In the genomic region with DNA sequence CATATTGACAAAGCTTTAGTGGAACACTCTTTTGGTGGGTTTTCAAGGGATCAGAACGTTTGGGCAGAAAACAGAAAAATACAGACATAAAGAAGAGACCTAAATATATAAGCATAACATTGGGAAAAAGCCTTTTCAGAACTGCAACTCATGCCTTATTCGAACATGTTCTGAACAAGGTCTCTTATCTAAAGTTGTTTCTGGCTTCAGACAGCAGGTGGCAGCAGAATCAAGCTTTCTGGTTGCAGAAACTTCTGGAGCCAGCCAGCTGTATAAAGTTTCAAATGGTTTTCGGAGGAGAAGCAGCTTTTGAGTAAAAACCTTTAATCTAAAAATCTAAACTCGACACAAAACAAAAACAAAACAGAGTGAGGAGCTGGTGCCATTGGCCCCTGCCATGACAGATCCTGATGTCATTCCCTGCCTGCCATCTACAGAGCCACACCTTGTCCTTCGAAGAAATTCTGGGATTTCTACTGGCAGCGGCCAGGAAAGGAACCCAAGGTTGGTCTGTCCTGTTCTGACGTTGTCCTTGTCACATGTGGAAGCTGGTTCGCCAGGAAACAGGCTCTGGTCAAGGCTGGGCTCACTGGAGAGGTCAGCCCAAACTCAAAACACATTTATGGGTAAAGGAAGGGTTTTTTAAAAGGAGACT, we compare ENCODE assay signal across 8 cellular contexts. TPM values are rescaled to one million over a fixed set of nuclear protein-coding genes. Genes with fewer than 3 reads are reported as not detected.
DNase-seq lines count a peak whose midpoint lies in the region; ATAC-seq, FAIRE-seq and TF ChIP-seq lines count a peak whose summit lies in the region.
"Not testable (repeated sequence)": the region's sequence is repeated elsewhere in the genome, so short reads cannot be mapped to it uniquely, and the experiment has no call there.

No MANE protein-coding gene starts in this region.

- H3K9me3 Mint-ChIP-seq in activated CD4-positive, alpha-beta T cell treated with anti-CD3 and anti-CD28 coated beads, Interleukin-2, amount 10 ng/mL, durations not matched to agents 7 days and 5 days, result not testable (repeated sequence)

- H3K4me1 Mint-ChIP-seq in activated CD4-positive, alpha-beta T cell treated with anti-CD3 and anti-CD28 coated beads, Interleukin-2, amount 10 ng/mL, durations not matched to agents 7 days and 5 days, result not testable (repeated sequence)

- intact Hi-C loops in OCI-LY7 (cut with micrococcal nuclease; ENCODE audit: unreplicated experiment); GM12878 (cut with micrococcal nuclease; ENCODE audit: unreplicated experiment); Right ventricle myocardium superior (cut with DNase I): not testable (repeated sequence)

- not testable (repeated sequence) for H3K27me3 Mint-ChIP-seq in activated CD4-positive, alpha-beta T cell treated with anti-CD3 and anti-CD28 coated beads, Interleukin-2, amount 10 ng/mL, durations not matched to agents 7 days and 5 days

- SMC1A ChIA-PET in GM12878 (lab: Charles Lee; ENCODE audit: uncharacterized antibody, unreplicated experiment), result not testable (repeated sequence)

- POLR2A ChIA-PET in OCI-LY7 (lab: Charles Lee); activated CD4-positive, alpha-beta T cell treated with anti-CD3 and anti-CD28 coated beads, Interleukin-2, amount 10 ng/mL, durations not matched to agents 7 days and 5 days (lab: Charles Lee); GM12878 (lab: Charles Lee): not testable (repeated sequence)

- H3K27ac Mint-ChIP-seq in activated CD4-positive, alpha-beta T cell treated with anti-CD3 and anti-CD28 coated beads, Interleukin-2, amount 10 ng/mL, durations not matched to agents 7 days and 5 days, result not testable (repeated sequence)

- not testable (repeated sequence) for TF ChIP-seq POLR2A in GM12878 (IDR thresholded peaks at IDR 0.05; ENCODE audit: low read depth, low read length)

- not testable (repeated sequence) for H3K36me3 ChIP-seq in OCI-LY7 (ENCODE audit: insufficient read depth, low read length); GM12878 (ENCODE audit: control insufficient read depth in 2 of 2, insufficient read depth in 2 of 2, low read length in 1 of 2)

- DNase-seq in DMS 273 (lab: John Stamatoyannopoulos, UW; ENCODE audit: unreplicated experiment), result peak; percentile 60
- peak; percentile 37 for DNase-seq in OCI-LY7 (ENCODE audit: low spot score)
- peak; percentile 58 for DNase-seq in activated CD4-positive, alpha-beta T cell treated with anti-CD3 and anti-CD28 coated beads, Interleukin-2, amount 10 ng/mL, durations not matched to agents 7 days and 5 days
- not testable (repeated sequence) for DNase-seq in GM12878 (ENCODE audit: low read depth, low spot score); Right ventricle myocardium superior
- DNase-seq in occipital lobe (lab: John Stamatoyannopoulos, UW), result peak; percentile 0
- DNase-seq in stimulated activated naive CD8-positive, alpha-beta T cell treated with anti-CD3 and anti-CD28 coated beads, Interleukin-15, Interleukin-2, amounts not matched to agents 100 U/mL and 50 U/mL, for 24 hours, result peak; percentile 26

- not testable (repeated sequence) for H3K36me3 Mint-ChIP-seq in activated CD4-positive, alpha-beta T cell treated with anti-CD3 and anti-CD28 coated beads, Interleukin-2, amount 10 ng/mL, durations not matched to agents 7 days and 5 days (ENCODE audit: low read depth)

- RAD21 ChIA-PET in GM12878 (lab: Charles Lee; ENCODE audit: unreplicated experiment), result not testable (repeated sequence)

- TF ChIP-seq CTCF in OCI-LY7 (conservative IDR thresholded peaks at IDR 0.05; ENCODE audit: low read length), result peak; percentile 44; the same call in 1 of the 2 replicates
- peak in 1 of 3 experiments; percentile 20; a peak in 1 of 6 replicates for TF ChIP-seq CTCF in GM12878 (IDR thresholded peaks at IDR 0.05 in 2 of 3, conservative IDR thresholded peaks at IDR 0.05 in 1 of 3; ENCODE audit: control insufficient read depth in 2 of 3, extremely low read depth in 1 of 3, insufficient read depth in 1 of 3, low read depth in 3 of 3, low read length in 3 of 3)

- not testable (repeated sequence) for H3K27me3 ChIP-seq in GM12878 (replicated peaks in 1 of 2; ENCODE audit: control insufficient read depth in 2 of 2, insufficient read depth in 2 of 2, low read length in 1 of 2)

- H4K20me1 ChIP-seq in OCI-LY7 (ENCODE audit: insufficient read depth, low read length); GM12878 (ENCODE audit: control insufficient read depth, insufficient read depth): not testable (repeated sequence)

- not testable (repeated sequence) for H3K4me2 ChIP-seq in OCI-LY7 (ENCODE audit: low read length); GM12878 (ENCODE audit: control insufficient read depth, insufficient read depth)

- H3K27ac ChIP-seq in OCI-LY7 (ENCODE audit: low read depth, low read length, poor library complexity, severe bottlenecking); GM12878 (ENCODE audit: control insufficient read depth, insufficient read depth): not testable (repeated sequence)

- H3K79me2 ChIP-seq in OCI-LY7 (ENCODE audit: insufficient read depth, low read depth, low read length); GM12878 (ENCODE audit: control insufficient read depth, insufficient read depth, low read length): not testable (repeated sequence)

- TF ChIP-seq RAD21 in Ishikawa (IDR thresholded peaks at IDR 0.05; ENCODE audit: low read depth) (peak; percentile 43), GM12878 (IDR thresholded peaks at IDR 0.05; ENCODE audit: insufficient read depth, low read depth, low read length) (peak; percentile 24; the same call in 1 of the 2 replicates)

- not testable (repeated sequence) for H2AFZ ChIP-seq in OCI-LY7 (ENCODE audit: low read length); GM12878 (ENCODE audit: control insufficient read depth, low read depth, low read length)

- H3K4me3 Mint-ChIP-seq in activated CD4-positive, alpha-beta T cell treated with anti-CD3 and anti-CD28 coated beads, Interleukin-2, amount 10 ng/mL, durations not matched to agents 7 days and 5 days, result not testable (repeated sequence)

- 17% methylated on average over 2 of the region's 8 CpGs for WGBS in GM12878 (ENCODE audit: insufficient coverage, insufficient replicate concordance, low lambda C conversion rate, missing lambda C conversion rate)

- not testable (repeated sequence) for H3K4me1 ChIP-seq in OCI-LY7 (ENCODE audit: insufficient read depth, low read length, poor library complexity, severe bottlenecking); GM12878 (ENCODE audit: control insufficient read depth, insufficient read depth, low read length)

- TF ChIP-seq EP300 in Ishikawa (IDR thresholded peaks at IDR 0.05; ENCODE audit: borderline replicate concordance); GM12878 (IDR thresholded peaks at IDR 0.05; ENCODE audit: borderline replicate concordance in 1 of 2, control insufficient read depth in 1 of 2, low read depth in 2 of 2, low read length in 2 of 2): not testable (repeated sequence)

- not testable (repeated sequence) for H3K9me2 ChIP-seq in OCI-LY7 (ENCODE audit: insufficient read depth, low read length)

- not testable (repeated sequence) for BruUV-seq in OCI-LY7 (replicated peaks; lab: Mats Ljungman, UMichigan); GM12878 (replicated peaks; lab: Mats Ljungman, UMichigan)

- not testable (repeated sequence) for H3K4me3 ChIP-seq in OCI-LY7 (ENCODE audit: low read depth, low read length, poor library complexity, severe bottlenecking); GM12878

- not testable (repeated sequence) for H3K9me3 ChIP-seq in OCI-LY7 (ENCODE audit: low read length); GM12878 (replicated peaks; ENCODE audit: control insufficient read depth, insufficient read depth, low read length)

- not testable (repeated sequence) for H3K9ac ChIP-seq in GM12878 (ENCODE audit: control insufficient read depth, insufficient read depth, low read length)

- not testable (repeated sequence) for FAIRE-seq in GM12878 (lab: Jason Lieb, UNC)

- CTCF ChIA-PET in OCI-LY7 (lab: Charles Lee; ENCODE audit: unreplicated experiment); activated CD4-positive, alpha-beta T cell treated with anti-CD3 and anti-CD28 coated beads, Interleukin-2, amount 10 ng/mL, durations not matched to agents 7 days and 5 days (lab: Charles Lee); GM12878 (lab: Yijun Ruan, JAX): not testable (repeated sequence)

- in situ Hi-C loops in GM12878 (cut with MboI), result not testable (repeated sequence)

- ATAC-seq in GM12878 (peak; percentile 76), Right ventricle myocardium superior (ENCODE audit: poor library complexity) (peak; percentile 86)
- peak; percentile 49 for ATAC-seq in stimulated activated naive CD8-positive, alpha-beta T cell treated with anti-CD3 and anti-CD28 coated beads, Interleukin-15, Interleukin-2, amounts not matched to agents 100 U/mL and 50 U/mL, for 24 hours

RNA-seq across cellular contexts. Expression of gene FAM72C, which starts 35.2 kb away (rescaled TPM):
- total RNA-seq in OCI-LY7 (2014; rRNA removed; shearing (Covaris generic)), result 14.7 and 18.0 TPM in 2 replicates
- 44.9 and 52.7 TPM in 2 replicates for total RNA-seq in OCI-LY7 (2022)
- 10 to 100 TPM; 10.2 to 11.1 TPM for total RNA-seq in activated CD4-positive, alpha-beta T cell treated with anti-CD3 and anti-CD28 coated beads, Interleukin-2, amount 10 ng/mL, durations not matched to agents 7 days and 5 days
- total RNA-seq in GM12878 (2013; cell fraction: nucleolus; rRNA removed), result 3.7 and 5.6 TPM in 2 replicates
- 8.5 and 8.6 TPM in 2 replicates for total RNA-seq in GM12878 (2014; rRNA removed)
- total RNA-seq in GM12878 (2014; rRNA removed; fragmentation: Illumina TruSeq; extraction: Trizol), result 8.5 and 8.9 TPM in 2 replicates
- 7.2 and 9.1 TPM in 2 replicates for total RNA-seq in GM12878 (2021)
- 2.0 TPM for polyA plus RNA-seq in GM12878 (2011; ENCODE audit: low read depth)
- polyA plus RNA-seq in GM12878 (2011; rRNA removed), result 21.4 and 41.5 TPM in 2 replicates
- 7.9 and 10.4 TPM in 2 replicates for polyA plus RNA-seq in GM12878 (2011; cell fraction: cytosol; rRNA removed)
- polyA plus RNA-seq in GM12878 (2011; cell fraction: nucleus; rRNA removed), result 10.5 TPM in 2 replicates
- polyA plus RNA-seq in GM12878 (2012), result 4.7 and 8.8 TPM in 2 replicates
- 18.1 and 20.2 TPM in 2 replicates for polyA plus RNA-seq in GM12878 (2014; fragmentation: Illumina TruSeq; extraction: Trizol)
- polyA plus RNA-seq in GM12878 (2014; fragmentation: Nextera tagmentation; extraction: Ambion mirVana), result 1 to 10 TPM; 1.9 to 4.6 TPM
- polyA plus RNA-seq in GM12878 (2014; rRNA removed), result 8.0 and 10.6 TPM in 2 replicates
- polyA plus RNA-seq in GM12878 (2016; fragmentation: Nextera tagmentation; extraction: Ambion mirVana), result 10 to 100 TPM; 14.3 to 20.7 TPM
- 8.0 and 11.6 TPM in 2 replicates for polyA minus RNA-seq in GM12878 (2011; rRNA and poly(A)+ RNA removed)
- 0.52 and 6.5 TPM in 2 replicates for polyA minus RNA-seq in GM12878 (2011; cell fraction: cytosol; rRNA and poly(A)+ RNA removed)
- polyA minus RNA-seq in GM12878 (2011; cell fraction: nucleus; rRNA and poly(A)+ RNA removed), result 1.9 and 2.6 TPM in 2 replicates
- not detected for total RNA-seq in Right ventricle myocardium superior
- 0.16 TPM for total RNA-seq in occipital lobe
